In genomic region chrX:48802089-48802812, GRCh38 we compare ENCODE assay signal across 8 cellular contexts. TPM values are rescaled to one million over a fixed set of nuclear protein-coding genes. Genes with fewer than 3 reads are reported as not detected.
DNase-seq lines count a peak whose midpoint lies in the region; ATAC-seq, FAIRE-seq and TF ChIP-seq lines count a peak whose summit lies in the region.

No MANE protein-coding gene starts in this region.

- DNase-seq in GM12892 (ENCODE audit: insufficient read length) (peak; percentile 62), MV-4-11 (lab: John Stamatoyannopoulos, UW) (peak; percentile 69), SK-N-MC (ENCODE audit: low read depth, low spot score) (no peak), amniotic epithelial cell (ENCODE audit: low read depth) (peak; percentile 79), left ventricle myocardium superior (peak; percentile 84), pulmonary artery endothelial cell (ENCODE audit: low read depth, low spot score) (peak; percentile 49), GOT3 (lab: John Stamatoyannopoulos, UW) (no peak)

- peak overlapping the region; percentile 87 for H3K9ac ChIP-seq in SK-N-MC (ENCODE audit: insufficient read length)

- ATAC-seq in HG02571 (IDR thresholded peaks at IDR 0.05; ENCODE audit: unreplicated experiment) (peak; percentile 39), left ventricle myocardium superior (peak; percentile 68)

- H3K36me3 ChIP-seq in SK-N-MC (ENCODE audit: insufficient read depth, low read length): no peaks in the 10 kb centered on the region

- FAIRE-seq in GM12892 (lab: Jason Lieb, UNC): no peak

- peak; percentile 75 for TF ChIP-seq POLR2A in GM12892 (IDR thresholded peaks at IDR 0.05; ENCODE audit: low read depth, low read length)

- H3K4me3 ChIP-seq in SK-N-MC: peak overlapping the region; percentile 77

- intact Hi-C loops in left ventricle myocardium superior (cut with micrococcal nuclease): no loop called here

- H3K27ac ChIP-seq in SK-N-MC: peak overlapping the region; percentile 91

- no peaks in the 10 kb centered on the region for H3K9me3 ChIP-seq in SK-N-MC (ENCODE audit: low read depth, low read length)

RNA-seq across cellular contexts. Expression of gene HDAC6, which starts 0.4 kb away (rescaled TPM):
- polyA plus RNA-seq in GM12892 (2012; ENCODE audit: missing spikeins): 48.8 TPM
- total RNA-seq in left ventricle myocardium superior: 44.4 TPM
- 24.7 and 37.7 TPM in 2 replicates for total RNA-seq in pulmonary artery endothelial cell

RNA-seq across cellular contexts. Expression of gene GATA1, which starts 15.9 kb away (rescaled TPM):
- 0.40 TPM for polyA plus RNA-seq in GM12892 (2012; ENCODE audit: missing spikeins)
- total RNA-seq in left ventricle myocardium superior: not detected
- not detected in 2 replicates for total RNA-seq in pulmonary artery endothelial cell

RNA-seq across cellular contexts. Expression of gene ERAS, which starts 24.1 kb away (rescaled TPM):
- polyA plus RNA-seq in GM12892 (2012; ENCODE audit: missing spikeins): not detected
- total RNA-seq in left ventricle myocardium superior (not detected), pulmonary artery endothelial cell (not detected in 2 replicates)

RNA-seq across cellular contexts. Expression of gene PCSK1N, which starts 33.2 kb away (rescaled TPM):
- polyA plus RNA-seq in GM12892 (2012; ENCODE audit: missing spikeins): not detected
- total RNA-seq in left ventricle myocardium superior: 0.32 TPM
- total RNA-seq in pulmonary artery endothelial cell: not detected in 2 replicates

RNA-seq across cellular contexts. Expression of gene GLOD5, which starts 40.7 kb away (rescaled TPM):
- polyA plus RNA-seq in GM12892 (2012; ENCODE audit: missing spikeins): not detected
- not detected for total RNA-seq in left ventricle myocardium superior
- total RNA-seq in pulmonary artery endothelial cell: not detected in 2 replicates

Comparison
In these comparisons a context has a peak if more than half of its experiments do, and no peak if none do; other contexts are left out.
1. DNase-seq: peak in GM12892 (single experiment), MV-4-11 (single experiment), amniotic epithelial cell (single experiment), left ventricle myocardium superior (single experiment) and pulmonary artery endothelial cell (single experiment); none in SK-N-MC (single experiment) and GOT3 (single experiment).